In genomic region chr16:70523013-70523620, GRCh38 we compare ENCODE assay signal across 8 cellular contexts. TPM values are rescaled to one million over a fixed set of nuclear protein-coding genes. Genes with fewer than 3 reads are reported as not detected.
A peak's percentile ranks its signal among the peaks of the same experiment; 100 is the strongest.
DNase-seq lines count a peak whose midpoint lies in the region; ATAC-seq and TF ChIP-seq lines count a peak whose summit lies in the region.

TSS of gene COG4 (minus strand) at chr16:70523554. CDS start at chr16:70523543, 11 bp downstream.

- no peaks in the 10 kb centered on the region for H3K9me3 Mint-ChIP-seq in activated naive CD8-positive, alpha-beta T cell treated with anti-CD3 and anti-CD28 coated beads, Interleukin-2, amount 10 ng/mL, durations not matched to agents 7 days and 5 days

- DNase-seq in DMS153 (lab: John Stamatoyannopoulos, UW) (peak; percentile 78), MM.1S (peak; percentile 90), SW 1271 (lab: John Stamatoyannopoulos, UW) (peak; percentile 57 to 92), Right ventricle myocardium inferior (ENCODE audit: missing footprints) (peak; percentile 94), ovary (peak; percentile 82 to 89 (median 87)), thyroid gland (peak; percentile 83 to 87)
- peak; percentile 88 for DNase-seq in activated naive CD8-positive, alpha-beta T cell treated with anti-CD3 and anti-CD28 coated beads, Interleukin-2, amount 10 ng/mL, durations not matched to agents 7 days and 5 days

- H3K4me3 ChIP-seq in MM.1S (ENCODE audit: low read length): peak within 1 kb of the TSS; percentile 90
- H3K4me3 ChIP-seq in ovary: peak within 1 kb of the TSS; percentile 90
- peak within 1 kb of the TSS; percentile 59 to 96 (median 94) for H3K4me3 ChIP-seq in thyroid gland (replicated peaks in 1 of 3)

- peaks cover 76% of the 10 kb centered on the region for H3K79me2 ChIP-seq in MM.1S (ENCODE audit: low read length)

- POLR2A ChIA-PET in activated naive CD8-positive, alpha-beta T cell treated with anti-CD3 and anti-CD28 coated beads, Interleukin-2, amount 10 ng/mL, durations not matched to agents 7 days and 5 days (lab: Charles Lee): interaction anchor here (0.7 to 4.5 kb wide), 19 partner anchors 10 to 271 kb away, joined by 3 to 63 read pairs (median 3); partner anchors contain the start of genes AARS1, DDX19A, DDX19B and EXOSC6

- H3K36me3 ChIP-seq in MM.1S (replicated peaks; ENCODE audit: insufficient read depth, low read length) (no peaks in the 10 kb centered on the region; the same call in 1 of the 2 replicates), ovary (no peaks in the 10 kb centered on the region), thyroid gland (peaks cover 7 to 11% of the 10 kb centered on the region in 2 donors)

- peak within 1 kb of the TSS; percentile 97 for H3K4me3 Mint-ChIP-seq in activated naive CD8-positive, alpha-beta T cell treated with anti-CD3 and anti-CD28 coated beads, Interleukin-2, amount 10 ng/mL, durations not matched to agents 7 days and 5 days

- H3K27me3 ChIP-seq in MM.1S (replicated peaks; ENCODE audit: insufficient read depth, low read length) (no peaks in the 10 kb centered on the region), ovary (no peaks in the 10 kb centered on the region), thyroid gland (no peaks in the 10 kb centered on the region)

- TF ChIP-seq EP300 in ovary (IDR thresholded peaks at IDR 0.05): no peak

- peak within 1 kb of the TSS; percentile 87 for H3K27ac ChIP-seq in MM.1S (ENCODE audit: low read length)
- peak within 1 kb of the TSS; percentile 69 to 77 for H3K27ac ChIP-seq in ovary
- peak within 1 kb of the TSS; percentile 89 to 93 (median 90) for H3K27ac ChIP-seq in thyroid gland

- WGBS in ovary, 3 donors: 0 to 1% (median 1%) methylated on average over 34 of the region's 34 CpGs
- WGBS in thyroid gland, 2 donors: 0 to 1% methylated on average over 33 to 34 of the region's 34 CpGs

- H2AFZ ChIP-seq in MM.1S (ENCODE audit: low read length): peak within 1 kb of the TSS; percentile 80

- no peaks in the 10 kb centered on the region for H3K9me2 ChIP-seq in MM.1S (replicated peaks; ENCODE audit: insufficient read depth, low read length)

- H3K4me1 ChIP-seq in MM.1S (ENCODE audit: low read length) (peaks cover 17% of the 10 kb centered on the region), ovary (ENCODE audit: insufficient read depth) (peaks cover 8% of the 10 kb centered on the region), thyroid gland (peaks cover 13 to 30% of the 10 kb centered on the region in 2 donors)

- TF ChIP-seq CTCF in MM.1S (IDR thresholded peaks at IDR 0.05; ENCODE audit: low read length) (no peak), ovary (IDR thresholded peaks at IDR 0.05) (no peak), thyroid gland (IDR thresholded peaks at IDR 0.05) (no peak)

- H3F3A ChIP-seq in MM.1S (ENCODE audit: insufficient read depth, low read length): peaks cover 19% of the 10 kb centered on the region

- peak within 1 kb of the TSS; percentile 56 for H3K4me2 ChIP-seq in MM.1S (ENCODE audit: low read depth, low read length)

- H3K27me3 Mint-ChIP-seq in activated naive CD8-positive, alpha-beta T cell treated with anti-CD3 and anti-CD28 coated beads, Interleukin-2, amount 10 ng/mL, durations not matched to agents 7 days and 5 days: no peaks in the 10 kb centered on the region

- peak within 1 kb of the TSS; percentile 98 for H3K27ac Mint-ChIP-seq in activated naive CD8-positive, alpha-beta T cell treated with anti-CD3 and anti-CD28 coated beads, Interleukin-2, amount 10 ng/mL, durations not matched to agents 7 days and 5 days

- peaks cover 38% of the 10 kb centered on the region for H3K4me1 Mint-ChIP-seq in activated naive CD8-positive, alpha-beta T cell treated with anti-CD3 and anti-CD28 coated beads, Interleukin-2, amount 10 ng/mL, durations not matched to agents 7 days and 5 days

- intact Hi-C loops in Right ventricle myocardium inferior (cut with DNase I): loop anchor here (5.0 kb wide), 1 partner anchor 249 kb away; no protein-coding TSS in a partner anchor
- intact Hi-C loops in ovary (cut with DNase I): no loop called here
- intact Hi-C loops in thyroid gland (cut with DNase I): loop anchor here (10.0 kb wide), 1 partner anchor 252 kb away; no protein-coding TSS in a partner anchor

- no peaks in the 10 kb centered on the region for H3K9me3 ChIP-seq in MM.1S (replicated peaks; ENCODE audit: insufficient read depth, low read length)
- no peaks in the 10 kb centered on the region for H3K9me3 ChIP-seq in ovary
- H3K9me3 ChIP-seq in thyroid gland: no peaks in the 10 kb centered on the region

- peaks cover 31% of the 10 kb centered on the region for H3K36me3 Mint-ChIP-seq in activated naive CD8-positive, alpha-beta T cell treated with anti-CD3 and anti-CD28 coated beads, Interleukin-2, amount 10 ng/mL, durations not matched to agents 7 days and 5 days

- TF ChIP-seq POLR2A in ovary (IDR thresholded peaks at IDR 0.05) (no peak), thyroid gland (IDR thresholded peaks at IDR 0.05) (peak in 1 of 2 donors; percentile 44)

- ATAC-seq in GM21786 (IDR thresholded peaks at IDR 0.05; ENCODE audit: unreplicated experiment) (peak; percentile 53), Right ventricle myocardium inferior (peak; percentile 91)
- ATAC-seq in activated naive CD8-positive, alpha-beta T cell treated with anti-CD3 and anti-CD28 coated beads, Interleukin-2, amount 10 ng/mL, durations not matched to agents 7 days and 5 days (ENCODE audit: low read depth): peak; percentile 70

- H4K20me1 ChIP-seq in MM.1S (ENCODE audit: insufficient read depth, low read length): peaks cover 14% of the 10 kb centered on the region; the same call in 1 of the 2 replicates

- H3K9ac ChIP-seq in MM.1S (ENCODE audit: low read length): peak within 1 kb of the TSS; percentile 99

RNA-seq across cellular contexts. Expression of gene COG4, which starts in this region (rescaled TPM):
- 10 to 100 TPM; 73.8 to 75.3 TPM for total RNA-seq in activated naive CD8-positive, alpha-beta T cell treated with anti-CD3 and anti-CD28 coated beads, Interleukin-2, amount 10 ng/mL, durations not matched to agents 7 days and 5 days
- total RNA-seq in Right ventricle myocardium inferior (46.5 TPM), ovary (10 to 100 TPM; 27.4 to 46.5 (median 36.3) TPM), thyroid gland (10 to 100 TPM; 39.6 to 88.4 (median 66.7) TPM)
- polyA plus RNA-seq in ovary: 10 to 100 TPM; 32.8 to 41.8 TPM

Comparison
In these comparisons a context has a peak if more than half of its experiments do, and no peak if none do; other contexts are left out.
1. Peak in every context shown above with its lines: DNase-seq, ATAC-seq, H3K4me3 ChIP-seq and H3K27ac ChIP-seq.
2. intact Hi-C loops: an anchor here in Right ventricle myocardium inferior (5.0 kb wide) and thyroid gland (10.0 kb wide); none called in ovary.